Comparison of ENCODE assay signal across 1 cellular context in the genomic region with DNA sequence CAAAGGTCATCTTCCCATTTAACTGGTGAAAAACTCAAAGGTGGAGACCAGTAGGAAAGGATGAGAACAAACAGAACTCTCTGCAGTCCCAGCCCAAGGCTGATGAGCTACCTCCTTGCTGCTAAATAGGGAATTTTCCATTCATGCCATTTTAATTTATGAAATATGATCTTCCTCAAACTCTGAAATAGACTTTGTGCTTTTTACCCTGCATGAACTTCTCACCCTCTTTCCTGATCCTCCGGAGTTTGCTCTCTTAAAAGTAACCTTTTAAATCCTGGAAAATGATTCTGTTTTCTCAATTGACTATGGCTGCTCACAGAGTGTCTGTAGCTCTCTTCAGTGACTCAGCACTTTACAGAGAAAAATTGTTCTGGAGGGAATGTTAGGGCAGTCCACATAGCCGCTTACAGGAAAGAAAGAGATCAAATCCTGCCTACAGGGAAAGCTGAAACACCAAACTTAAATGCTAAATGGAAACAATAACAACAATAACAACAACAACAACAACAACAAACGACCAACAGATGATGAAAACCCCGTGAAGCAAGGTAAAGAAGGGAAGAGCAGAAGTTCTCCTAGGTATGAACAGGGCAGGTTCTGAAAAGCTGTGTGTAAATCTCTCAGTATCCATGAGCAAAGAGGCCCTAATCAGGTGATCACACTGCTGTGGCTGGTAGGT.
TF ChIP-seq lines count a peak whose summit lies in the region.

No MANE protein-coding gene starts in this region.

TF ChIP-seq in HepG2, 621 proteins besides CTCF, POLR2A, EP300 and RAD21 (continued from another document and continues in another):
- TF ChIP-seq, protein P1, sequence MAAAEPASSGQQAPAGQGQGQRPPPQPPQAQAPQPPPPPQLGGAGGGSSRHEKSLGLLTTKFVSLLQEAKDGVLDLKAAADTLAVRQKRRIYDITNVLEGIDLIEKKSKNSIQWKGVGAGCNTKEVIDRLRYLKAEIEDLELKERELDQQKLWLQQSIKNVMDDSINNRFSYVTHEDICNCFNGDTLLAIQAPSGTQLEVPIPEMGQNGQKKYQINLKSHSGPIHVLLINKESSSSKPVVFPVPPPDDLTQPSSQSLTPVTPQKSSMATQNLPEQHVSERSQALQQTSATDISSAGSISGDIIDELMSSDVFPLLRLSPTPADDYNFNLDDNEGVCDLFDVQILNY (CRISPR knock-in tag; conservative IDR thresholded peaks at IDR 0.05) = no peak
- TF ChIP-seq NAIF1 (CRISPR knock-in tag; IDR thresholded peaks at IDR 0.05; ENCODE audit: borderline replicate concordance) = no peak
- TF ChIP-seq HNRNPLL (IDR thresholded peaks at IDR 0.05; ENCODE audit: low read depth, low read length, poor library complexity, severe bottlenecking) = no peak
- TF ChIP-seq HNRNPH1 (optimal IDR thresholded peaks at IDR 0.05; ENCODE audit: low read depth, low read length) = no peak
- TF ChIP-seq, protein P2, sequence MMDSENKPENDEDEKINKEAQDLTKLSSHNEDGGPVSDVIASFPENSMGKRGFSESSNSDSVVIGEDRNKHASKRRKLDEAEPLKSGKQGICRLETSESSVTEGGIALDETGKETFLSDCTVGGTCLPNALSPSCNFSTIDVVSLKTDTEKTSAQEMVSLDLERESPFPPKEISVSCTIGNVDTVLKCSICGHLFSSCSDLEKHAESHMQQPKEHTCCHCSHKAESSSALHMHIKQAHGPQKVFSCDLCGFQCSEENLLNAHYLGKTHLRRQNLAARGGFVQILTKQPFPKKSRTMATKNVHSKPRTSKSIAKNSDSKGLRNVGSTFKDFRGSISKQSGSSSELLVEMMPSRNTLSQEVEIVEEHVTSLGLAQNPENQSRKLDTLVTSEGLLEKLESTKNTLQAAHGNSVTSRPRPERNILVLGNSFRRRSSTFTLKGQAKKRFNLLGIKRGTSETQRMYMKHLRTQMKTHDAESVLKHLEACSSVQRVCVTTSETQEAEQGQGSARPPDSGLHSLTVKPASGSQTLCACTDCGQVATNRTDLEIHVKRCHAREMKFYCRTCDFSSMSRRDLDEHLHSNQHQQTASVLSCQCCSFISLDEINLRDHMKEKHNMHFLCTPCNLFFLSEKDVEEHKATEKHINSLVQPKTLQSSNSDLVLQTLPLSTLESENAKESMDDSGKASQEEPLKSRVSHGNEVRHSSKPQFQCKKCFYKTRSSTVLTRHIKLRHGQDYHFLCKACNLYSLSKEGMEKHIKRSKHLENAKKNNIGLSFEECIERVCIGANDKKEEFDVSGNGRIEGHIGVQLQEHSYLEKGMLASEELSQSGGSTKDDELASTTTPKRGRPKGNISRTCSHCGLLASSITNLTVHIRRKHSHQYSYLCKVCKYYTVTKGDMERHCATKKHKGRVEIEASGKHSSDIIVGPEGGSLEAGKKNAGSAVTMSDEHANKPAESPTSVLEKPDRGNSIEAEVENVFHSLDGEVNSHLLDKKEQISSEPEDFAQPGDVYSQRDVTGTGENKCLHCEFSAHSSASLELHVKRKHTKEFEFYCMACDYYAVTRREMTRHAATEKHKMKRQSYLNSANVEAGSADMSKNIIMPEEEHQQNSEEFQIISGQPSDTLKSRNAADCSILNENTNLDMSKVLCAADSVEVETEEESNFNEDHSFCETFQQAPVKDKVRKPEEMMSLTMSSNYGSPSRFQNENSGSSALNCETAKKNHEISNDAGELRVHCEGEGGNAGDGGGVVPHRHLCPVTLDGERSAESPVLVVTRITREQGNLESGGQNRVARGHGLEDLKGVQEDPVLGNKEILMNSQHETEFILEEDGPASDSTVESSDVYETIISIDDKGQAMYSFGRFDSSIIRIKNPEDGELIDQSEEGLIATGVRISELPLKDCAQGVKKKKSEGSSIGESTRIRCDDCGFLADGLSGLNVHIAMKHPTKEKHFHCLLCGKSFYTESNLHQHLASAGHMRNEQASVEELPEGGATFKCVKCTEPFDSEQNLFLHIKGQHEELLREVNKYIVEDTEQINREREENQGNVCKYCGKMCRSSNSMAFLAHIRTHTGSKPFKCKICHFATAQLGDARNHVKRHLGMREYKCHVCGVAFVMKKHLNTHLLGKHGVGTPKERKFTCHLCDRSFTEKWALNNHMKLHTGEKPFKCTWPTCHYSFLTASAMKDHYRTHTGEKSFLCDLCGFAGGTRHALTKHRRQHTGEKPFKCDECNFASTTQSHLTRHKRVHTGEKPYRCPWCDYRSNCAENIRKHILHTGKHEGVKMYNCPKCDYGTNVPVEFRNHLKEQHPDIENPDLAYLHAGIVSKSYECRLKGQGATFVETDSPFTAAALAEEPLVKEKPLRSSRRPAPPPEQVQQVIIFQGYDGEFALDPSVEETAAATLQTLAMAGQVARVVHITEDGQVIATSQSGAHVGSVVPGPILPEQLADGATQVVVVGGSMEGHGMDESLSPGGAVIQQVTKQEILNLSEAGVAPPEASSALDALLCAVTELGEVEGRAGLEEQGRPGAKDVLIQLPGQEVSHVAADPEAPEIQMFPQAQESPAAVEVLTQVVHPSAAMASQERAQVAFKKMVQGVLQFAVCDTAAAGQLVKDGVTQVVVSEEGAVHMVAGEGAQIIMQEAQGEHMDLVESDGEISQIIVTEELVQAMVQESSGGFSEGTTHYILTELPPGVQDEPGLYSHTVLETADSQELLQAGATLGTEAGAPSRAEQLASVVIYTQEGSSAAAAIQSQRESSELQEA (CRISPR knock-in tag; IDR thresholded peaks at IDR 0.05; ENCODE audit: not compliant biosample characterization) = no peak
- TF ChIP-seq ZNF878 (CRISPR knock-in tag; IDR thresholded peaks at IDR 0.05) = 0 out of 2 replicates have a peak, but pooled peaks have one; percentile 87
- TF ChIP-seq, protein P3, sequence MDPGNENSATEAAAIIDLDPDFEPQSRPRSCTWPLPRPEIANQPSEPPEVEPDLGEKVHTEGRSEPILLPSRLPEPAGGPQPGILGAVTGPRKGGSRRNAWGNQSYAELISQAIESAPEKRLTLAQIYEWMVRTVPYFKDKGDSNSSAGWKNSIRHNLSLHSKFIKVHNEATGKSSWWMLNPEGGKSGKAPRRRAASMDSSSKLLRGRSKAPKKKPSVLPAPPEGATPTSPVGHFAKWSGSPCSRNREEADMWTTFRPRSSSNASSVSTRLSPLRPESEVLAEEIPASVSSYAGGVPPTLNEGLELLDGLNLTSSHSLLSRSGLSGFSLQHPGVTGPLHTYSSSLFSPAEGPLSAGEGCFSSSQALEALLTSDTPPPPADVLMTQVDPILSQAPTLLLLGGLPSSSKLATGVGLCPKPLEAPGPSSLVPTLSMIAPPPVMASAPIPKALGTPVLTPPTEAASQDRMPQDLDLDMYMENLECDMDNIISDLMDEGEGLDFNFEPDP (CRISPR knock-in tag; conservative IDR thresholded peaks at IDR 0.05) = no peak
- TF ChIP-seq ZNF792 (CRISPR knock-in tag; IDR thresholded peaks at IDR 0.05) = no peak
- TF ChIP-seq, protein P4, sequence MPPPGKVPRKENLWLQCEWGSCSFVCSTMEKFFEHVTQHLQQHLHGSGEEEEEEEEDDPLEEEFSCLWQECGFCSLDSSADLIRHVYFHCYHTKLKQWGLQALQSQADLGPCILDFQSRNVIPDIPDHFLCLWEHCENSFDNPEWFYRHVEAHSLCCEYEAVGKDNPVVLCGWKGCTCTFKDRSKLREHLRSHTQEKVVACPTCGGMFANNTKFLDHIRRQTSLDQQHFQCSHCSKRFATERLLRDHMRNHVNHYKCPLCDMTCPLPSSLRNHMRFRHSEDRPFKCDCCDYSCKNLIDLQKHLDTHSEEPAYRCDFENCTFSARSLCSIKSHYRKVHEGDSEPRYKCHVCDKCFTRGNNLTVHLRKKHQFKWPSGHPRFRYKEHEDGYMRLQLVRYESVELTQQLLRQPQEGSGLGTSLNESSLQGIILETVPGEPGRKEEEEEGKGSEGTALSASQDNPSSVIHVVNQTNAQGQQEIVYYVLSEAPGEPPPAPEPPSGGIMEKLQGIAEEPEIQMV (CRISPR knock-in tag; IDR thresholded peaks at IDR 0.05; ENCODE audit: low read depth) = no peak
- TF ChIP-seq HIVEP1 (CRISPR knock-in tag; IDR thresholded peaks at IDR 0.05) = no peak
- TF ChIP-seq HNRNPUL1 (IDR thresholded peaks at IDR 0.05; ENCODE audit: low read depth, low read length) = no peak
- peak; percentile 95 for TF ChIP-seq MAFF (IDR thresholded peaks at IDR 0.05; ENCODE audit: low read depth, low read length)
- TF ChIP-seq ZFP37 (CRISPR knock-in tag; IDR thresholded peaks at IDR 0.05; ENCODE audit: borderline replicate concordance) = no peak
- TF ChIP-seq, protein P5, sequence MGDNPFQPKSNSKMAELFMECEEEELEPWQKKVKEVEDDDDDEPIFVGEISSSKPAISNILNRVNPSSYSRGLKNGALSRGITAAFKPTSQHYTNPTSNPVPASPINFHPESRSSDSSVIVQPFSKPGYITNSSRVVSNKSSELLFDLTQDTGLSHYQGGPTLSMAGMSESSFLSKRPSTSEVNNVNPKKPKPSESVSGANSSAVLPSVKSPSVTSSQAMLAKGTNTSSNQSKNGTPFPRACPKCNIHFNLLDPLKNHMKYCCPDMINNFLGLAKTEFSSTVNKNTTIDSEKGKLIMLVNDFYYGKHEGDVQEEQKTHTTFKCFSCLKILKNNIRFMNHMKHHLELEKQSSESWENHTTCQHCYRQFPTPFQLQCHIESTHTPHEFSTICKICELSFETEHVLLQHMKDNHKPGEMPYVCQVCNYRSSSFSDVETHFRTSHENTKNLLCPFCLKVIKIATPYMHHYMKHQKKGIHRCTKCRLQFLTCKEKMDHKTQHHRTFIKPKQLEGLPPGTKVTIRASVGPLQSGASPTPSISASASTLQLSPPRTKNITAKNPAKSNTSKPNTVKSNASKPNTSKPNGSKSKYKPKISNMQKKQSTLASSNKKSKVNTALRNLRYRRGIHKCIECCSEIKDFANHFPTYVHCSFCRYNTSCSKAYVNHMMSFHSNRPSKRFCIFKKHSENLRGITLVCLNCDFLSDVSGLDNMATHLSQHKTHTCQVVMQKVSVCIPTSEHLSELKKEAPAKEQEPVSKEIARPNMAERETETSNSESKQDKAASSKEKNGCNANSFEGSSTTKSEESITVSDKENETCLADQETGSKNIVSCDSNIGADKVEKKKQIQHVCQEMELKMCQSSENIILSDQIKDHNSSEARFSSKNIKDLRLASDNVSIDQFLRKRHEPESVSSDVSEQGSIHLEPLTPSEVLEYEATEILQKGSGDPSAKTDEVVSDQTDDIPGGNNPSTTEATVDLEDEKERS (CRISPR knock-in tag; IDR thresholded peaks at IDR 0.05) = no peak
- TF ChIP-seq MBNL3 (CRISPR knock-in tag; conservative IDR thresholded peaks at IDR 0.05) = no peak
- TF ChIP-seq DNMT3B (CRISPR knock-in tag; conservative IDR thresholded peaks at IDR 0.05) = peak; percentile 88; the same call in 1 of the 2 replicates
- TF ChIP-seq PCBP1 (IDR thresholded peaks at IDR 0.05; ENCODE audit: borderline replicate concordance, low read depth, low read length) = no peak
- TF ChIP-seq, protein P6, sequence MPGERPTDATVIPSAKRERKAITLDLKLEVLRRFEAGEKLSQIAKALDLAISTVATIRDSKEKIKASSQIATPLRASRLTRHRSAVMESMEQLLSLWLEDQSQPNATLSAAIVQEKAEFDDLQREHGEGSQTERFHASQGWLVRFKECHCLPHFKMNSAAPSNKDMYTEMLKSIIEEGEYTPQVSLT (CRISPR knock-in tag; IDR thresholded peaks at IDR 0.05; ENCODE audit: borderline replicate concordance, low read depth) = no peak
- TF ChIP-seq ZNF264 (CRISPR knock-in tag; IDR thresholded peaks at IDR 0.05) = peak; percentile 69; the same call in 1 of the 2 replicates
- TF ChIP-seq ETV5 (CRISPR knock-in tag; IDR thresholded peaks at IDR 0.05; ENCODE audit: borderline replicate concordance) = no peak
- no peak for TF ChIP-seq ZNF12 (CRISPR knock-in tag; IDR thresholded peaks at IDR 0.05)
- no peak for TF ChIP-seq SIN3B (IDR thresholded peaks at IDR 0.05; ENCODE audit: low read length)
- TF ChIP-seq GPN1 (CRISPR knock-in tag; IDR thresholded peaks at IDR 0.05; ENCODE audit: borderline replicate concordance) = no peak
- 0 out of 2 replicates have a peak, but pooled peaks have one; percentile 19 for TF ChIP-seq HOXD1 (CRISPR knock-in tag; IDR thresholded peaks at IDR 0.05)
- TF ChIP-seq KDM4B (CRISPR knock-in tag; IDR thresholded peaks at IDR 0.05) = no peak
- TF ChIP-seq, protein P7, sequence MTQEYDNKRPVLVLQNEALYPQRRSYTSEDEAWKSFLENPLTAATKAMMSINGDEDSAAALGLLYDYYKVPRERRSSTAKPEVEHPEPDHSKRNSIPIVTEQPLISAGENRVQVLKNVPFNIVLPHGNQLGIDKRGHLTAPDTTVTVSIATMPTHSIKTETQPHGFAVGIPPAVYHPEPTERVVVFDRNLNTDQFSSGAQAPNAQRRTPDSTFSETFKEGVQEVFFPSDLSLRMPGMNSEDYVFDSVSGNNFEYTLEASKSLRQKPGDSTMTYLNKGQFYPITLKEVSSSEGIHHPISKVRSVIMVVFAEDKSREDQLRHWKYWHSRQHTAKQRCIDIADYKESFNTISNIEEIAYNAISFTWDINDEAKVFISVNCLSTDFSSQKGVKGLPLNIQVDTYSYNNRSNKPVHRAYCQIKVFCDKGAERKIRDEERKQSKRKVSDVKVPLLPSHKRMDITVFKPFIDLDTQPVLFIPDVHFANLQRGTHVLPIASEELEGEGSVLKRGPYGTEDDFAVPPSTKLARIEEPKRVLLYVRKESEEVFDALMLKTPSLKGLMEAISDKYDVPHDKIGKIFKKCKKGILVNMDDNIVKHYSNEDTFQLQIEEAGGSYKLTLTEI (CRISPR knock-in tag; conservative IDR thresholded peaks at IDR 0.05) = no peak
- TF ChIP-seq, protein P8, sequence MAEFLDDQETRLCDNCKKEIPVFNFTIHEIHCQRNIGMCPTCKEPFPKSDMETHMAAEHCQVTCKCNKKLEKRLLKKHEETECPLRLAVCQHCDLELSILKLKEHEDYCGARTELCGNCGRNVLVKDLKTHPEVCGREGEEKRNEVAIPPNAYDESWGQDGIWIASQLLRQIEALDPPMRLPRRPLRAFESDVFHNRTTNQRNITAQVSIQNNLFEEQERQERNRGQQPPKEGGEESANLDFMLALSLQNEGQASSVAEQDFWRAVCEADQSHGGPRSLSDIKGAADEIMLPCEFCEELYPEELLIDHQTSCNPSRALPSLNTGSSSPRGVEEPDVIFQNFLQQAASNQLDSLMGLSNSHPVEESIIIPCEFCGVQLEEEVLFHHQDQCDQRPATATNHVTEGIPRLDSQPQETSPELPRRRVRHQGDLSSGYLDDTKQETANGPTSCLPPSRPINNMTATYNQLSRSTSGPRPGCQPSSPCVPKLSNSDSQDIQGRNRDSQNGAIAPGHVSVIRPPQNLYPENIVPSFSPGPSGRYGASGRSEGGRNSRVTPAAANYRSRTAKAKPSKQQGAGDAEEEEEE (CRISPR knock-in tag; IDR thresholded peaks at IDR 0.05; ENCODE audit: borderline replicate concordance) = no peak
- TF ChIP-seq, protein P9, sequence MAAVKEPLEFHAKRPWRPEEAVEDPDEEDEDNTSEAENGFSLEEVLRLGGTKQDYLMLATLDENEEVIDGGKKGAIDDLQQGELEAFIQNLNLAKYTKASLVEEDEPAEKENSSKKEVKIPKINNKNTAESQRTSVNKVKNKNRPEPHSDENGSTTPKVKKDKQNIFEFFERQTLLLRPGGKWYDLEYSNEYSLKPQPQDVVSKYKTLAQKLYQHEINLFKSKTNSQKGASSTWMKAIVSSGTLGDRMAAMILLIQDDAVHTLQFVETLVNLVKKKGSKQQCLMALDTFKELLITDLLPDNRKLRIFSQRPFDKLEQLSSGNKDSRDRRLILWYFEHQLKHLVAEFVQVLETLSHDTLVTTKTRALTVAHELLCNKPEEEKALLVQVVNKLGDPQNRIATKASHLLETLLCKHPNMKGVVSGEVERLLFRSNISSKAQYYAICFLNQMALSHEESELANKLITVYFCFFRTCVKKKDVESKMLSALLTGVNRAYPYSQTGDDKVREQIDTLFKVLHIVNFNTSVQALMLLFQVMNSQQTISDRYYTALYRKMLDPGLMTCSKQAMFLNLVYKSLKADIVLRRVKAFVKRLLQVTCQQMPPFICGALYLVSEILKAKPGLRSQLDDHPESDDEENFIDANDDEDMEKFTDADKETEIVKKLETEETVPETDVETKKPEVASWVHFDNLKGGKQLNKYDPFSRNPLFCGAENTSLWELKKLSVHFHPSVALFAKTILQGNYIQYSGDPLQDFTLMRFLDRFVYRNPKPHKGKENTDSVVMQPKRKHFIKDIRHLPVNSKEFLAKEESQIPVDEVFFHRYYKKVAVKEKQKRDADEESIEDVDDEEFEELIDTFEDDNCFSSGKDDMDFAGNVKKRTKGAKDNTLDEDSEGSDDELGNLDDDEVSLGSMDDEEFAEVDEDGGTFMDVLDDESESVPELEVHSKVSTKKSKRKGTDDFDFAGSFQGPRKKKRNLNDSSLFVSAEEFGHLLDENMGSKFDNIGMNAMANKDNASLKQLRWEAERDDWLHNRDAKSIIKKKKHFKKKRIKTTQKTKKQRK (IDR thresholded peaks at IDR 0.05; ENCODE audit: low read length) = no peak
- TF ChIP-seq ZNF446 (CRISPR knock-in tag; IDR thresholded peaks at IDR 0.05) = no peak
